17 cellular contexts compared by ENCODE assay signal in the genomic region with DNA sequence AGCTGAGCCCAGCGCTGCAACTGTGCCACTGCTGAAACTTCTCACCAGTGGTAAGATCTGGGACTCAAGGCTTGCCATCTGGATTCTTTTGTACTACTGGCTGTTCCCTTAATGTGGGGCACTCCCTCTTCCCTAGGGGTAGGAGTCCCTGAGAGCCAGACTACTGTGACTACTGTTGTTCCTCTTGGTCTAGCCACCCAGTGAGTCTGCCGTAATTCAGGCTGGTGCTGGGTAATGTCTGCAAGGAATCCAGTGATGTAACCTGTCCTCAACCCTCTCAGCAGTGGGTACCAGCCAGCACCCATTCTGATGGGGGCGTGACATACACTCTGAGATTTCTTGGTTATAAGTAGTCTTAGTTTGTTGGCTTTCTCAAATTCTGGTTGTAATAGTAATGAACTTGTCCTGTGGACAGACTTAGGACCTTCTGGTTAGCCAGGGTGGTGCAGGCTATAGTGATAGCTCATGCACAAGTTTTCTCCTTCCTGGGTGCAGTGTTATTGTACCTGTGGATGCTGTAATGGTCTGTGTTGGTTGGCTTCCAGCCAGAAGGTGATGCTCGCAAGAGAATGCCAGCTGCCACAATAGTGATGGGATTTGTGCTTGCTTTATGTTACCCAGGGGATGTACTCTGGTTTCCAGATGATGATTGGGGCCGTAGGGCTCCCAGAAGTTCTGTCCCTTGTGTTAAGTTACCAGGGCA.
DNase-seq lines count a peak whose midpoint lies in the region; ATAC-seq, FAIRE-seq and TF ChIP-seq lines count a peak whose summit lies in the region.
"Had no signal": no experiment of that assay in that cellular context is flagged by ENCODE, and none has a peak within 500 bp of the region (broad histone marks: within the 10 kb centered on the region; RNA-seq: fewer than 3 reads in every experiment).

No MANE protein-coding gene starts in this region.

- TF ChIP-seq RAD21 in HepG2 (CRISPR knock-in tag; IDR thresholded peaks at IDR 0.05) = no peak

- in situ Hi-C loops in Panc1 (cut with HindIII; ENCODE audit: low pct_unique_long_range_greater_than_20kb, low sequenced_read_pairs) (no loop called here), HepG2 (cut with HindIII; ENCODE audit: extremely low pct_ligation_motif_present, low pct_unique_long_range_greater_than_20kb) (no loop called here)

- no peak overlapping the region for H2AFZ ChIP-seq in HepG2 (ENCODE audit: low read length)
- H2AFZ ChIP-seq in hepatocyte = no peak overlapping the region

- ATAC-seq in Panc1 (peak; percentile 17; the same call in 1 of the 2 replicates), HepG2 (0 out of 3 replicates have a peak, but pooled peaks have one; percentile 23)
- ATAC-seq: gastrocnemius medialis had no signal

- no peak overlapping the region for H3K4me2 ChIP-seq in HepG2 (ENCODE audit: low read depth, low read length)
- H3K4me2 ChIP-seq in hepatocyte = no peak overlapping the region

- BruUV-seq in Panc1 (replicated peaks; lab: Mats Ljungman, UMichigan) (no TSS peak), HepG2 (replicated peaks; lab: Mats Ljungman, UMichigan) (no TSS peak)

- no peaks in the 10 kb centered on the region for H3K27me3 ChIP-seq in Panc1 (ENCODE audit: control insufficient read depth, insufficient read depth, low read length)
- no peaks in the 10 kb centered on the region for H3K27me3 ChIP-seq in HepG2 (ENCODE audit: control insufficient read depth in 1 of 2, insufficient read depth in 2 of 2, low read length in 2 of 2)
- no peaks in the 10 kb centered on the region for H3K27me3 ChIP-seq in hepatocyte
- H3K27me3 ChIP-seq: gastrocnemius medialis, MG63 had no signal

- no peaks in the 10 kb centered on the region for H3K9me2 ChIP-seq in hepatocyte (replicated peaks; ENCODE audit: insufficient read depth)

- no peak for TF ChIP-seq POLR2A in HepG2 (IDR thresholded peaks at IDR 0.05; ENCODE audit: insufficient read depth in 1 of 2, low read depth in 2 of 2, low read length in 2 of 2)

- peak; percentile 73 for DNase-seq in DMS153 (lab: John Stamatoyannopoulos, UW)
- DNase-seq in NCI-H1436 (lab: John Stamatoyannopoulos, UW) = peak; percentile 62
- DNase-seq in Panc1 (ENCODE audit: low read depth, low spot score) = no peak
- no peak for DNase-seq in HepG2 (ENCODE audit: low spot score)
- DNase-seq in hepatocyte (ENCODE audit: low spot score) = no peak
- no peak for DNase-seq in hypothalamus (lab: John Stamatoyannopoulos, UW)
- DNase-seq in NCI-H510A (lab: John Stamatoyannopoulos, UW) = no peak
- no peak for DNase-seq in AG08396 (ENCODE audit: low spot score)
- DNase-seq: activated CD4-positive, alpha-beta T cell treated with anti-CD3 and anti-CD28 coated beads for 48 hours; activated naive CD8-positive, alpha-beta T cell treated with anti-CD3 and anti-CD28 coated beads for 36 hours; central memory CD4-positive, alpha-beta T cell; gastrocnemius medialis; MG63; NCI-H510A treated with DMSO at 0.1 percent for 48 hours; stimulated activated CD4-positive, alpha-beta T cell treated with anti-CD3 and anti-CD28 coated beads, Interleukin-12 subunit alpha, Interleukin-12 subunit beta, amount 100 ng/mL, for 4 hours; T-helper 9 cell had no signal

- no peak overlapping the region for H3K9ac ChIP-seq in HepG2 (ENCODE audit: insufficient read depth, low read depth, low read length)

- H3K79me2 ChIP-seq in HepG2 (ENCODE audit: insufficient read depth, low read length) = no peaks in the 10 kb centered on the region
- peaks cover 45% of the 10 kb centered on the region for H3K79me2 ChIP-seq in hepatocyte

- no peak for TF ChIP-seq CTCF in Panc1 (IDR thresholded peaks at IDR 0.05)
- TF ChIP-seq CTCF in HepG2 (CRISPR knock-in tag; IDR thresholded peaks at IDR 0.05) = no peak
- TF ChIP-seq CTCF in hepatocyte (IDR thresholded peaks at IDR 0.05; ENCODE audit: poor library complexity) = no peak

- no peak overlapping the region for H3K4me3 ChIP-seq in Panc1 (ENCODE audit: low read depth in 2 of 2, low read length in 2 of 2)
- no peak overlapping the region for H3K4me3 ChIP-seq in HepG2 (replicated peaks in 1 of 3; ENCODE audit: insufficient read depth in 1 of 3, low read depth in 2 of 3, low read length in 3 of 3)
- no peak overlapping the region for H3K4me3 ChIP-seq in hepatocyte
- H3K4me3 ChIP-seq: gastrocnemius medialis, MG63, prostate gland had no signal

- peaks cover 12% of the 10 kb centered on the region for H3K4me1 ChIP-seq in Panc1 (ENCODE audit: control insufficient read depth, insufficient read depth, low read length)
- H3K4me1 ChIP-seq in HepG2 (ENCODE audit: insufficient read depth, low read length) = no peaks in the 10 kb centered on the region
- peaks cover 5% of the 10 kb centered on the region for H3K4me1 ChIP-seq in hepatocyte (ENCODE audit: insufficient read depth)
- H3K4me1 ChIP-seq: prostate gland had no signal

- no peaks in the 10 kb centered on the region for H3K36me3 ChIP-seq in Panc1 (ENCODE audit: control insufficient read depth, insufficient read depth, low read length)
- H3K36me3 ChIP-seq in HepG2 (replicated peaks in 1 of 2; ENCODE audit: control insufficient read depth in 1 of 2, insufficient read depth in 2 of 2, low read length in 2 of 2) = no peaks in the 10 kb centered on the region
- H3K36me3 ChIP-seq in hepatocyte (replicated peaks; ENCODE audit: insufficient read depth, low read depth) = no peaks in the 10 kb centered on the region
- H3K36me3 ChIP-seq: gastrocnemius medialis, MG63, prostate gland had no signal

- no peak overlapping the region for H3K27ac ChIP-seq in Panc1 (ENCODE audit: low read length)
- no peak overlapping the region for H3K27ac ChIP-seq in HepG2 (ENCODE audit: extremely low read length, insufficient read depth, low read length)
- no peak overlapping the region for H3K27ac ChIP-seq in hepatocyte
- H3K27ac ChIP-seq: gastrocnemius medialis, prostate gland had no signal

- 84% methylated on average over 3 of the region's 5 CpGs for WGBS in HepG2 (ENCODE audit: low lambda C conversion rate)
- WGBS in hepatocyte (ENCODE audit: low lambda C conversion rate, missing lambda C conversion rate) = 83% methylated on average over 5 of the region's 5 CpGs

- H4K20me1 ChIP-seq in HepG2 (ENCODE audit: insufficient read depth, low read length) (no peaks in the 10 kb centered on the region), hepatocyte (ENCODE audit: insufficient read depth, poor library complexity, severe bottlenecking) (no peaks in the 10 kb centered on the region)

- CTCF ChIA-PET in Panc1 (lab: Charles Lee) = no interaction called here
- CTCF ChIA-PET in HepG2 (lab: Yijun Ruan, JAX; ENCODE audit: low intra/inter-chr PET ratio, low total read pairs) = no interaction called here

- intact Hi-C loops in Panc1 (cut with micrococcal nuclease; ENCODE audit: unreplicated experiment) (no loop called here), HepG2 (cut with micrococcal nuclease; ENCODE audit: unreplicated experiment) (loop anchor here (5.0 kb wide), 1 partner anchor 75 kb away; no protein-coding TSS in a partner anchor)

- FAIRE-seq in HepG2 (lab: Jason Lieb, UNC) = no peak

- H3K9me3 ChIP-seq in Panc1 (ENCODE audit: control insufficient read depth, insufficient read depth, low read depth, low read length) (peaks cover 10% of the 10 kb centered on the region), HepG2 (ENCODE audit: low read length) (no peaks in the 10 kb centered on the region), hepatocyte (ENCODE audit: low read depth) (peaks cover 5% of the 10 kb centered on the region)
- H3K9me3 ChIP-seq: gastrocnemius medialis, MG63, prostate gland had no signal

- no peak for TF ChIP-seq EP300 in HepG2 (IDR thresholded peaks at IDR 0.05; ENCODE audit: low read depth in 2 of 2, low read length in 2 of 2)
- TF ChIP-seq EP300 in HepG2 (CRISPR knock-in tag; IDR thresholded peaks at IDR 0.05; ENCODE audit: borderline replicate concordance) = no peak

- POLR2A ChIA-PET in Panc1 (lab: Charles Lee) (no interaction called here), HepG2 (lab: Yijun Ruan, JAX) (no interaction called here)

TF ChIP-seq in HepG2, 621 proteins besides CTCF, POLR2A, EP300 and RAD21:
- no peak for TF ChIP-seq KAT7 (CRISPR knock-in tag; IDR thresholded peaks at IDR 0.05; ENCODE audit: borderline replicate concordance)
- TF ChIP-seq SYNCRIP (IDR thresholded peaks at IDR 0.05; ENCODE audit: insufficient read depth, low read depth, low read length) = no peak
- no peak for TF ChIP-seq GATAD1 (CRISPR knock-in tag; IDR thresholded peaks at IDR 0.05)
- TF ChIP-seq ZNF615 (CRISPR knock-in tag; IDR thresholded peaks at IDR 0.05; ENCODE audit: borderline replicate concordance) = no peak
- TF ChIP-seq, protein P1, sequence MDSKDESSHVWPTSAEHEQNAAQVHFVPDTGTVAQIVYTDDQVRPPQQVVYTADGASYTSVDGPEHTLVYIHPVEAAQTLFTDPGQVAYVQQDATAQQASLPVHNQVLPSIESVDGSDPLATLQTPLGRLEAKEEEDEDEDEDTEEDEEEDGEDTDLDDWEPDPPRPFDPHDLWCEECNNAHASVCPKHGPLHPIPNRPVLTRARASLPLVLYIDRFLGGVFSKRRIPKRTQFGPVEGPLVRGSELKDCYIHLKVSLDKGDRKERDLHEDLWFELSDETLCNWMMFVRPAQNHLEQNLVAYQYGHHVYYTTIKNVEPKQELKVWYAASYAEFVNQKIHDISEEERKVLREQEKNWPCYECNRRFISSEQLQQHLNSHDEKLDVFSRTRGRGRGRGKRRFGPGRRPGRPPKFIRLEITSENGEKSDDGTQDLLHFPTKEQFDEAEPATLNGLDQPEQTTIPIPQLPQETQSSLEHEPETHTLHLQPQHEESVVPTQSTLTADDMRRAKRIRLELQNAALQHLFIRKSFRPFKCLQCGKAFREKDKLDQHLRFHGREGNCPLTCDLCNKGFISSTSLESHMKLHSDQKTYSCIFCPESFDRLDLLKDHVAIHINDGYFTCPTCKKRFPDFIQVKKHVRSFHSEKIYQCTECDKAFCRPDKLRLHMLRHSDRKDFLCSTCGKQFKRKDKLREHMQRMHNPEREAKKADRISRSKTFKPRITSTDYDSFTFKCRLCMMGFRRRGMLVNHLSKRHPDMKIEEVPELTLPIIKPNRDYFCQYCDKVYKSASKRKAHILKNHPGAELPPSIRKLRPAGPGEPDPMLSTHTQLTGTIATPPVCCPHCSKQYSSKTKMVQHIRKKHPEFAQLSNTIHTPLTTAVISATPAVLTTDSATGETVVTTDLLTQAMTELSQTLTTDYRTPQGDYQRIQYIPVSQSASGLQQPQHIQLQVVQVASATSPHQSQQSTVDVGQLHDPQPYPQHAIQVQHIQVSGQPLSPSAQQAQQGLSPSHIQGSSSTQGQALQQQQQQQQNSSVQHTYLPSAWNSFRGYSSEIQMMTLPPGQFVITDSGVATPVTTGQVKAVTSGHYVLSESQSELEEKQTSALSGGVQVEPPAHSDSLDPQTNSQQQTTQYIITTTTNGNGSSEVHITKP (CRISPR knock-in tag; IDR thresholded peaks at IDR 0.05; ENCODE audit: low read depth) = no peak

Comparison
In these comparisons a context has a peak if more than half of its experiments do, and no peak if none do; other contexts are left out.
1. DNase-seq: peak in DMS153 (single experiment) and NCI-H1436 (single experiment); none in Panc1 (single experiment), HepG2 (single experiment), hepatocyte (single experiment), hypothalamus (0 of 51), NCI-H510A (single experiment) and AG08396 (single experiment).